ENCODE assay signal across 9 cellular contexts in the genomic region with DNA sequence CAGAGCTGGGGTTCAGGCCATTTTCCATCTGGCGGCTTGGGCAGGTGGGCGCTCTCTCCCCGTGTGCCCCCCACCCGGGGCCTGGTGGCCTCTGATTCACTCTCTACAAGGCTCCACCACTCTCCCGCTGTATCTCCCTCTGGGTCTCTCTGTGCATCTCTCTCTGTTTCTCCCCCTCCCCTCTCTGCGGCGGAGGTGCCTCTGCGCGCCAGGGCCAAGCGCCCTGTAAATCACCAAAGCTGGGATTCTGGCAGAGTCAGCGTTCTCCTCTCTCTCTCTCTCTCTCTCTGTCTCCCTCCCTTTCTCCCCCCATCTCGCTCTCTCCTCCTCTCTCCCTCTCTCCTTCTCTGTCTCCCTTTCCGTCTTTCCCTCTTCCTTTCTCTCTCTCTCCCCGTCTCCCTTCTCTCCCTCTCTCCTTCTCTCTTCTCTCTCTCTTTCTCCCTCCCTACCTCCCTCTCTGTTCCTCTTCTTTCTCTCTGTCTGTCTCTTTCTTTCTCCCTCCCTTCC. TPM values are rescaled to one million over a fixed set of nuclear protein-coding genes. Genes with fewer than 3 reads are reported as not detected.
A peak's percentile ranks its signal among the peaks of the same experiment; 100 is the strongest.
DNase-seq lines count a peak whose midpoint lies in the region; ATAC-seq and TF ChIP-seq lines count a peak whose summit lies in the region.
"Had no signal": no experiment of that assay in that cellular context is flagged by ENCODE, and none has a peak within 500 bp of the region (broad histone marks: within the 10 kb centered on the region; RNA-seq: fewer than 3 reads in every experiment).

No MANE protein-coding gene starts in this region.

- TF ChIP-seq CTCF in H9 (conservative IDR thresholded peaks at IDR 0.05) (no peak), astrocyte of the spinal cord (IDR thresholded peaks at IDR 0.05; ENCODE audit: low read depth, low read length) (no peak), MM.1S (IDR thresholded peaks at IDR 0.05; ENCODE audit: low read length) (no peak)

- H2BK15ac ChIP-seq in H9 (ENCODE audit: low read depth, low read length) = no peak overlapping the region

- H3K23ac ChIP-seq in H9 (ENCODE audit: insufficient read length, low read depth, low read length) = no peak overlapping the region

- H3K4me1 ChIP-seq in H9 (ENCODE audit: insufficient read depth, low read length) (no peaks in the 10 kb centered on the region), MM.1S (ENCODE audit: low read length) (no peaks in the 10 kb centered on the region)

- no peak overlapping the region for H4K8ac ChIP-seq in H9 (replicated peaks; ENCODE audit: insufficient read length, low read depth, low read length)

- H2BK5ac ChIP-seq in H9 (ENCODE audit: insufficient read length, low read length) = no peak overlapping the region

- no peak overlapping the region for H3T11ph ChIP-seq in H9 (ENCODE audit: low read length)

- no peaks in the 10 kb centered on the region for H3K36me3 ChIP-seq in MM.1S (replicated peaks; ENCODE audit: insufficient read depth, low read length)

- H3K9ac ChIP-seq in H9 (ENCODE audit: extremely low read depth, insufficient read length, low read length) (no peak overlapping the region), MM.1S (ENCODE audit: low read length) (no peak overlapping the region)

- no peak overlapping the region for H3K18ac ChIP-seq in H9 (ENCODE audit: insufficient read length, low read depth, low read length)

- H3K4me1 Mint-ChIP-seq in H9 = peaks cover 6 to 46% of the 10 kb centered on the region in 2 experiments
- peaks cover 50 to 68% of the 10 kb centered on the region in 2 donors for H3K4me1 Mint-ChIP-seq in stimulated activated naive B cell treated with anti-CD40 and anti-IgM and Interleukin-4, amounts not matched to agents 10 μg/mL and 1 μg/mL and 100 μg/mL, for 72 hours

- DNase-seq in H9 (peak; percentile 34), astrocyte of the spinal cord (ENCODE audit: low read depth, low spot score) (no peak), left kidney (ENCODE audit: low read depth, low spot score) (peak; percentile 64), NCI-H2227 treated with DMSO at 0.1 percent for 48 hours (lab: John Stamatoyannopoulos, UW) (no peak), MM.1S (no peak), mucosa of gallbladder (ENCODE audit: low spot score) (no peak), dedifferentiated amniotic fluid mesenchymal stem cell (ENCODE audit: extremely low spot score) (no peak)
- no peak for DNase-seq in stimulated activated naive B cell treated with anti-CD40 and anti-IgM and Interleukin-4, amounts not matched to agents 10 μg/mL and 1 μg/mL and 100 μg/mL, for 72 hours
- DNase-seq: NCI-H1092 had no signal

- H3K27me3 Mint-ChIP-seq in H9 (ENCODE audit: low read depth) = peaks cover 98% of the 10 kb centered on the region
- H3K27me3 Mint-ChIP-seq in stimulated activated naive B cell treated with anti-CD40 and anti-IgM and Interleukin-4, amounts not matched to agents 10 μg/mL and 1 μg/mL and 100 μg/mL, for 72 hours = peaks cover 9 to 11% of the 10 kb centered on the region in 2 donors

- peak overlapping the region in 1 of 2 experiments; percentile 90; a peak in 3 of 5 replicates for H3K4me3 Mint-ChIP-seq in H9
- peak overlapping the region; percentile 42 to 74 for H3K4me3 Mint-ChIP-seq in stimulated activated naive B cell treated with anti-CD40 and anti-IgM and Interleukin-4, amounts not matched to agents 10 μg/mL and 1 μg/mL and 100 μg/mL, for 72 hours

- no peaks in the 10 kb centered on the region for H3K9me2 ChIP-seq in MM.1S (replicated peaks; ENCODE audit: insufficient read depth, low read length)

- H3K4me3 ChIP-seq in astrocyte of the spinal cord (ENCODE audit: low read depth, low read length) (peak overlapping the region; percentile 79), MM.1S (ENCODE audit: low read length) (no peak overlapping the region)

- no peak overlapping the region for H2BK120ac ChIP-seq in H9 (ENCODE audit: low read depth, low read length, poor library complexity, severe bottlenecking)

- no peak overlapping the region for H3K56ac ChIP-seq in H9 (ENCODE audit: insufficient read length, low read depth, low read length)

- H3K27ac ChIP-seq in H9 (ENCODE audit: insufficient read length, low read depth, low read length) = no peak overlapping the region
- H3K27ac ChIP-seq in MM.1S (ENCODE audit: low read length) = no peak overlapping the region

- no peak overlapping the region for H2AK5ac ChIP-seq in H9 (ENCODE audit: insufficient read length, low read length)

- no peak overlapping the region for H3K27ac Mint-ChIP-seq in H9
- H3K27ac Mint-ChIP-seq in stimulated activated naive B cell treated with anti-CD40 and anti-IgM and Interleukin-4, amounts not matched to agents 10 μg/mL and 1 μg/mL and 100 μg/mL, for 72 hours = peak overlapping the region; percentile 38

- H3K14ac ChIP-seq in H9 (ENCODE audit: insufficient read depth, low read length) = no peak overlapping the region

- H3K79me1 ChIP-seq in H9 (ENCODE audit: insufficient read depth, low read depth, low read length, poor library complexity, severe bottlenecking) = no peaks in the 10 kb centered on the region

- no peaks in the 10 kb centered on the region; a peak in 2 of 5 replicates for H3K9me3 Mint-ChIP-seq in H9
- H3K9me3 Mint-ChIP-seq in stimulated activated naive B cell treated with anti-CD40 and anti-IgM and Interleukin-4, amounts not matched to agents 10 μg/mL and 1 μg/mL and 100 μg/mL, for 72 hours = no peaks in the 10 kb centered on the region

- no peaks in the 10 kb centered on the region for H3K79me2 ChIP-seq in H9 (ENCODE audit: insufficient read depth, low read length)
- no peaks in the 10 kb centered on the region for H3K79me2 ChIP-seq in MM.1S (ENCODE audit: low read length)

- peaks cover 10% of the 10 kb centered on the region for H3K23me2 ChIP-seq in H9 (ENCODE audit: insufficient read length, low read depth, low read length, poor library complexity, severe bottlenecking)

- in situ Hi-C loops in astrocyte of the spinal cord (cut with HindIII; ENCODE audit: low sequenced_read_pairs) = no loop called here

- no peaks in the 10 kb centered on the region for H4K20me1 ChIP-seq in H9 (ENCODE audit: control insufficient read depth, insufficient read depth, insufficient read length)
- no peaks in the 10 kb centered on the region for H4K20me1 ChIP-seq in MM.1S (ENCODE audit: insufficient read depth, low read length)

- H4K91ac ChIP-seq in H9 (ENCODE audit: insufficient read length, low read depth, low read length) = no peak overlapping the region

- H3K4ac ChIP-seq in H9 (ENCODE audit: low read depth, low read length) = no peak overlapping the region

- H3K36me3 Mint-ChIP-seq in H9 (ENCODE audit: insufficient read depth in 1 of 3, low read depth in 3 of 3) = no peaks in the 10 kb centered on the region; a peak in 1 of 7 replicates
- H3K36me3 Mint-ChIP-seq in stimulated activated naive B cell treated with anti-CD40 and anti-IgM and Interleukin-4, amounts not matched to agents 10 μg/mL and 1 μg/mL and 100 μg/mL, for 72 hours = peaks cover 2 to 17% of the 10 kb centered on the region in 2 donors

- no peak overlapping the region for H2BK12ac ChIP-seq in H9 (ENCODE audit: insufficient read length, low read depth, low read length)

- no peak for ATAC-seq in stimulated activated naive B cell treated with anti-CD40 and anti-IgM and Interleukin-4, amounts not matched to agents 10 μg/mL and 1 μg/mL and 100 μg/mL, for 72 hours (replicated peaks)

- H2BK20ac ChIP-seq in H9 (ENCODE audit: low read depth, low read length, poor library complexity, severe bottlenecking) = no peak overlapping the region

- H2AFZ ChIP-seq in H9 (ENCODE audit: low read length) (no peak overlapping the region), MM.1S (ENCODE audit: low read length) (no peak overlapping the region)

- H3K9me3 ChIP-seq in H9 (ENCODE audit: control insufficient read depth, low read depth, low read length) (no peaks in the 10 kb centered on the region), MM.1S (replicated peaks; ENCODE audit: insufficient read depth, low read length) (no peaks in the 10 kb centered on the region)

- H4K5ac ChIP-seq in H9 (ENCODE audit: insufficient read length, low read depth, low read length) = no peak overlapping the region

- WGBS in H9 (ENCODE audit: extremely low coverage, insufficient read length, low lambda C conversion rate) = no CpG with 5 or more reads among the region's 14 CpGs

- H3K27me3 ChIP-seq in H9 (ENCODE audit: insufficient read depth, low read length) (peaks cover 60% of the 10 kb centered on the region), MM.1S (replicated peaks; ENCODE audit: insufficient read depth, low read length) (peaks cover 96% of the 10 kb centered on the region)

- H3K4me2 ChIP-seq in H9 (ENCODE audit: insufficient read depth, insufficient read length, low read length) (peak overlapping the region; percentile 38), MM.1S (ENCODE audit: low read depth, low read length) (no peak overlapping the region)

- H3F3A ChIP-seq in MM.1S (ENCODE audit: insufficient read depth, low read length) = no peaks in the 10 kb centered on the region

RNA-seq across cellular contexts. Expression of a gene that starts 3.9 kb away (rescaled TPM):
- total RNA-seq in H9 (2021) (5.6 and 8.0 TPM in 2 replicates), mucosa of gallbladder (254 TPM)

Comparison
In these comparisons a context has a peak if more than half of its experiments do, and no peak if none do; other contexts are left out.
1. DNase-seq: peak in H9 (single experiment) and left kidney (single experiment); none in astrocyte of the spinal cord (single experiment), stimulated activated naive B cell treated with anti-CD40 and anti-IgM and Interleukin-4, amounts not matched to agents 10 μg/mL and 1 μg/mL and 100 μg/mL, for 72 hours (single experiment), NCI-H2227 treated with DMSO at 0.1 percent for 48 hours (single experiment), MM.1S (single experiment), mucosa of gallbladder (single experiment) and dedifferentiated amniotic fluid mesenchymal stem cell (single experiment).
2. RNA of a gene that starts 3.9 kb away (total RNA-seq): 254 TPM in mucosa of gallbladder (single experiment); 5.6 to 8.0 TPM in H9; every median in the first group is over 10 times any median in the second.